In the genomic region with DNA sequence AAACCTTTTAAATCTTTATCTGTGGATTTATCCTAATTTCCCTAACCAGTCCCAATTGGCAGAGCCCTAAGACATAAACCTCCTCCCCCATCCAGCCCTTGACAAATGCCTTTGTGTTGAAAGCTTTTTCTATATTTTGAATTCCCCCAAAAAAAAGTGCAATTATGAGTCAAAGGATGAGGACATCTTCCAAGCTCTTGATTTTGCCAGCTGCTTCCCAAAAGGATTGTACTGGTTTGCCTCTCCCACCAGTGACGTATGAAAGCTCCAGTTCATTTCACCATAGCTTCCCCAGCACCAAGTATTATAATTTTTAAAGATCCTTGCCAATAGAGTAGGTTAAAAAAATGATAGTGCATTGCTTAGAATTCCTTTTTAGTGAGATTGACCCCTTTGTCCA, we compare ENCODE assay signal across 12 cellular contexts. TPM values are rescaled to one million over a fixed set of nuclear protein-coding genes. Genes with fewer than 3 reads are reported as not detected.
DNase-seq lines count a peak whose midpoint lies in the region; ATAC-seq and TF ChIP-seq lines count a peak whose summit lies in the region.
"Had no signal": no experiment of that assay in that cellular context is flagged by ENCODE, and none has a peak within 500 bp of the region (broad histone marks: within the 10 kb centered on the region; RNA-seq: fewer than 3 reads in every experiment).

No MANE protein-coding gene starts in this region.

- DNase-seq in IMR-90 (peak; percentile 90), cardiac fibroblast (ENCODE audit: low read depth in 2 of 2) (peak; percentile 96 to 97), right cardiac atrium (no peak), suprapubic skin (ENCODE audit: low spot score in 2 of 2) (no peak), NCI-H748 (lab: John Stamatoyannopoulos, UW; ENCODE audit: unreplicated experiment) (no peak)
- DNase-seq in activated CD4-positive, alpha-beta T cell treated with anti-CD3 and anti-CD28 coated beads for 48 hours: no peak
- DNase-seq in activated naive CD8-positive, alpha-beta T cell treated with anti-CD3 and anti-CD28 coated beads for 36 hours: no peak
- DNase-seq: activated naive CD8-positive, alpha-beta T cell treated with anti-CD3 and anti-CD28 coated beads, Interleukin-2, amount 10 ng/mL, durations not matched to agents 7 days and 5 days; NCI-H2029; nephron progenitor cell; OCI-M1 had no signal

- H3K36me3 Mint-ChIP-seq in activated naive CD8-positive, alpha-beta T cell treated with anti-CD3 and anti-CD28 coated beads for 36 hours: no peaks in the 10 kb centered on the region
- H3K36me3 Mint-ChIP-seq: activated naive CD8-positive, alpha-beta T cell treated with anti-CD3 and anti-CD28 coated beads, Interleukin-2, amount 10 ng/mL, durations not matched to agents 7 days and 5 days had no signal

- H3K4me1 ChIP-seq in IMR-90 (ENCODE audit: control insufficient read depth, insufficient read depth, low read length) (peaks cover 14% of the 10 kb centered on the region), right cardiac atrium (ENCODE audit: control insufficient read depth, insufficient read depth, low read length) (peaks cover 14% of the 10 kb centered on the region), suprapubic skin (peaks cover 42% of the 10 kb centered on the region)

- intact Hi-C loops in IMR-90 (cut with micrococcal nuclease): loop anchor here (2.0 kb wide), 1 partner anchor 33 kb away; no protein-coding TSS in a partner anchor
- intact Hi-C loops in right cardiac atrium (cut with DNase I): no loop called here

- H3K23ac ChIP-seq in IMR-90 (ENCODE audit: low read depth, low read length): no peak overlapping the region

- no peak overlapping the region for H3K18ac ChIP-seq in IMR-90 (ENCODE audit: low read depth, low read length)

- H2AK9ac ChIP-seq in IMR-90 (replicated peaks; ENCODE audit: low read depth, low read length, poor library complexity): no peak overlapping the region

- no peak overlapping the region for H2AK5ac ChIP-seq in IMR-90 (ENCODE audit: low read depth, low read length)

- no peak overlapping the region for H3K14ac ChIP-seq in IMR-90 (replicated peaks; ENCODE audit: low read depth, low read length)

- H3K4me2 ChIP-seq in IMR-90 (ENCODE audit: low read depth, low read length): no peak overlapping the region

- no peak for TF ChIP-seq RAD21 in IMR-90 (IDR thresholded peaks at IDR 0.05; ENCODE audit: low read length)

- TF ChIP-seq EP300 in suprapubic skin (IDR thresholded peaks at IDR 0.05): no peak

- H4K20me1 ChIP-seq in IMR-90 (ENCODE audit: insufficient read depth, low read length): peaks cover 3% of the 10 kb centered on the region; the same call in 1 of the 2 replicates

- H2BK20ac ChIP-seq in IMR-90 (ENCODE audit: low read depth, low read length): no peak overlapping the region

- H3K9me3 Mint-ChIP-seq in activated naive CD8-positive, alpha-beta T cell treated with anti-CD3 and anti-CD28 coated beads for 36 hours: no peaks in the 10 kb centered on the region
- H3K9me3 Mint-ChIP-seq: activated naive CD8-positive, alpha-beta T cell treated with anti-CD3 and anti-CD28 coated beads, Interleukin-2, amount 10 ng/mL, durations not matched to agents 7 days and 5 days; nephron progenitor cell had no signal

- CTCF ChIA-PET in IMR-90 (lab: Yijun Ruan, JAX): interaction anchor here (0.5 to 1.5 kb wide), 4 partner anchors 9 to 621 kb away, joined by 3 to 5 read pairs (median 3); no protein-coding TSS in a partner anchor

- no peaks in the 10 kb centered on the region for H3K4me1 Mint-ChIP-seq in activated naive CD8-positive, alpha-beta T cell treated with anti-CD3 and anti-CD28 coated beads for 36 hours
- H3K4me1 Mint-ChIP-seq: activated naive CD8-positive, alpha-beta T cell treated with anti-CD3 and anti-CD28 coated beads, Interleukin-2, amount 10 ng/mL, durations not matched to agents 7 days and 5 days had no signal

- ATAC-seq in IMR-90 (ENCODE audit: low read depth) (peak; percentile 65), right cardiac atrium (peak; percentile 44 to 51), GM18873 (IDR thresholded peaks at IDR 0.05; ENCODE audit: low FRiP score, unreplicated experiment) (no peak)

- no peaks in the 10 kb centered on the region for H3K79me1 ChIP-seq in IMR-90 (ENCODE audit: low read depth in 1 of 2, low read length in 2 of 2)

- no peak overlapping the region for H3K4ac ChIP-seq in IMR-90 (ENCODE audit: low read depth, low read length)

- POLR2A ChIA-PET in IMR-90 (lab: Charles Lee; ENCODE audit: unreplicated experiment): no interaction called here

- H3K56ac ChIP-seq in IMR-90 (ENCODE audit: extremely low read depth, insufficient read depth, low read length): no peak overlapping the region

- no peak overlapping the region for H3K9ac ChIP-seq in IMR-90 (ENCODE audit: low read depth, low read length)

- no peak overlapping the region for H4K91ac ChIP-seq in IMR-90 (ENCODE audit: insufficient read depth, low read depth, low read length)

- H2AFZ ChIP-seq in IMR-90 (replicated peaks; ENCODE audit: low read length, poor library complexity): no peak overlapping the region

- H2BK15ac ChIP-seq in IMR-90 (ENCODE audit: low read depth, low read length): no peak overlapping the region

- no peak overlapping the region for H3K27ac Mint-ChIP-seq in activated naive CD8-positive, alpha-beta T cell treated with anti-CD3 and anti-CD28 coated beads for 36 hours
- H3K27ac Mint-ChIP-seq: activated naive CD8-positive, alpha-beta T cell treated with anti-CD3 and anti-CD28 coated beads, Interleukin-2, amount 10 ng/mL, durations not matched to agents 7 days and 5 days; nephron progenitor cell had no signal

- H3K27ac ChIP-seq in IMR-90 (ENCODE audit: insufficient read depth, low read length) (no peak overlapping the region), right cardiac atrium (ENCODE audit: low read length) (peak overlapping the region; percentile 27), suprapubic skin (peak overlapping the region; percentile 65)

- no peak overlapping the region for H4K5ac ChIP-seq in IMR-90 (ENCODE audit: low read depth, low read length)

- no CpG with 5 or more reads among the region's 1 CpG for WGBS in IMR-90 (ENCODE audit: extremely low coverage in 2 of 2, insufficient read length in 1 of 2), 2 experiments
- 19% methylated on average over 1 of the region's 1 CpG for WGBS in right cardiac atrium
- 29% methylated on average over 1 of the region's 1 CpG for WGBS in suprapubic skin

- BruUV-seq in IMR-90 (replicated peaks; lab: Mats Ljungman, UMichigan): no TSS peak

- H3K36me3 ChIP-seq in IMR-90 (ENCODE audit: control insufficient read depth, insufficient read depth, low read length) (peaks cover 25% of the 10 kb centered on the region), suprapubic skin (peaks cover 38% of the 10 kb centered on the region)

- H3K4me3 ChIP-seq in IMR-90 (ENCODE audit: insufficient read depth, low read depth, low read length): no peak overlapping the region
- no peak overlapping the region for H3K4me3 ChIP-seq in cardiac fibroblast (replicated peaks in 1 of 2; ENCODE audit: low read depth in 2 of 2, low read length in 2 of 2)
- no peak overlapping the region for H3K4me3 ChIP-seq in right cardiac atrium (ENCODE audit: low read length)
- H3K4me3 ChIP-seq in suprapubic skin: no peak overlapping the region

- in situ Hi-C loops in IMR-90 (cut with MboI; ENCODE audit: low sequenced_read_pairs): no loop called here

- no peak overlapping the region for H2BK120ac ChIP-seq in IMR-90 (ENCODE audit: low read depth, low read length)

- TF ChIP-seq CTCF in IMR-90 (conservative IDR thresholded peaks at IDR 0.05; ENCODE audit: low read depth, low read length): no peak
- TF ChIP-seq CTCF in cardiac fibroblast (IDR thresholded peaks at IDR 0.05; ENCODE audit: low read depth, low read length): no peak
- TF ChIP-seq CTCF in suprapubic skin (IDR thresholded peaks at IDR 0.05): no peak

- H3K9me3 ChIP-seq in IMR-90 (ENCODE audit: control insufficient read depth, insufficient read depth, low read length): no peaks in the 10 kb centered on the region
- H3K9me3 ChIP-seq in right cardiac atrium (ENCODE audit: control insufficient read depth, low read length): no peaks in the 10 kb centered on the region
- no peaks in the 10 kb centered on the region for H3K9me3 ChIP-seq in suprapubic skin

- no peak overlapping the region for H3K4me3 Mint-ChIP-seq in activated naive CD8-positive, alpha-beta T cell treated with anti-CD3 and anti-CD28 coated beads for 36 hours
- H3K4me3 Mint-ChIP-seq: activated naive CD8-positive, alpha-beta T cell treated with anti-CD3 and anti-CD28 coated beads, Interleukin-2, amount 10 ng/mL, durations not matched to agents 7 days and 5 days; nephron progenitor cell had no signal

- dilution Hi-C loops in IMR-90 (cut with HindIII; ENCODE audit: low sequenced_read_pairs, unreplicated experiment): no loop called here

- peaks cover 7% of the 10 kb centered on the region for H3K9me1 ChIP-seq in IMR-90 (ENCODE audit: insufficient read depth, low read length)

- TF ChIP-seq POLR2A in IMR-90 (IDR thresholded peaks at IDR 0.05; ENCODE audit: low read depth, low read length): no peak
- no peak for TF ChIP-seq POLR2A in suprapubic skin (IDR thresholded peaks at IDR 0.05)

- no peak overlapping the region for H4K8ac ChIP-seq in IMR-90 (ENCODE audit: low read depth in 2 of 2, low read length in 2 of 2)

- no peak overlapping the region for H2BK5ac ChIP-seq in IMR-90 (ENCODE audit: low read depth, low read length, poor library complexity, severe bottlenecking)

- no peaks in the 10 kb centered on the region for H3K27me3 ChIP-seq in IMR-90 (ENCODE audit: control insufficient read depth, insufficient read depth, low read length)
- H3K27me3 ChIP-seq in right cardiac atrium (ENCODE audit: control insufficient read depth, insufficient read depth): no peaks in the 10 kb centered on the region
- H3K27me3 ChIP-seq in suprapubic skin: no peaks in the 10 kb centered on the region

- peaks cover 29% of the 10 kb centered on the region for H3K27me3 Mint-ChIP-seq in activated naive CD8-positive, alpha-beta T cell treated with anti-CD3 and anti-CD28 coated beads for 36 hours

TF ChIP-seq in IMR-90, 13 proteins besides CTCF, POLR2A, EP300 and RAD21 (continues in another document):
- TF ChIP-seq RFX5 (IDR thresholded peaks at IDR 0.05; ENCODE audit: low read depth, low read length): no peak

RNA-seq across cellular contexts. Expression of a gene that starts 39.0 kb away (rescaled TPM):
- total RNA-seq in IMR-90 (2012; rRNA removed): 9.7 and 9.9 TPM in 2 replicates
- polyA plus RNA-seq in IMR-90 (2012; rRNA removed): 37.2 and 40.2 TPM in 2 replicates
- polyA plus RNA-seq in IMR-90 (2012; cell fraction: cytosol; rRNA removed): 25.7 and 34.3 TPM in 2 replicates
- 30.5 and 36.1 TPM in 2 replicates for polyA plus RNA-seq in IMR-90 (2012; cell fraction: nucleus; rRNA removed; ENCODE audit: low replicate concordance)
- 10 to 100 TPM; 28.1 to 45.2 (median 34.7) TPM for total RNA-seq in right cardiac atrium
- 19.5 TPM for polyA plus RNA-seq in right cardiac atrium
- 10 to 100 TPM; 30.3 to 53.3 (median 47.3) TPM for total RNA-seq in suprapubic skin
- total RNA-seq in activated naive CD8-positive, alpha-beta T cell treated with anti-CD3 and anti-CD28 coated beads for 36 hours: under 1 TPM; 0.12 to 0.31 TPM

RNA-seq across cellular contexts. Expression of a gene that starts 59.7 kb away (rescaled TPM):
- not detected in 2 replicates for total RNA-seq in IMR-90 (2012; rRNA removed)
- not detected in 2 replicates for polyA plus RNA-seq in IMR-90 (2012; rRNA removed)
- not detected in 2 replicates for polyA plus RNA-seq in IMR-90 (2012; cell fraction: cytosol; rRNA removed)
- polyA plus RNA-seq in IMR-90 (2012; cell fraction: nucleus; rRNA removed; ENCODE audit: low replicate concordance): not detected in 2 replicates
- not detected for total RNA-seq in right cardiac atrium
- polyA plus RNA-seq in right cardiac atrium: not detected
- not detected for total RNA-seq in suprapubic skin
- total RNA-seq in activated naive CD8-positive, alpha-beta T cell treated with anti-CD3 and anti-CD28 coated beads for 36 hours: not detected
- total RNA-seq: activated naive CD8-positive, alpha-beta T cell treated with anti-CD3 and anti-CD28 coated beads, Interleukin-2, amount 10 ng/mL, durations not matched to agents 7 days and 5 days had no signal

Comparison
In these comparisons a context has a peak if more than half of its experiments do, and no peak if none do; other contexts are left out.
1. DNase-seq: peak in IMR-90 (single experiment) and cardiac fibroblast (2 of 2); none in right cardiac atrium (0 of 3), suprapubic skin (0 of 2), NCI-H748 (single experiment), activated CD4-positive, alpha-beta T cell treated with anti-CD3 and anti-CD28 coated beads for 48 hours (single experiment) and activated naive CD8-positive, alpha-beta T cell treated with anti-CD3 and anti-CD28 coated beads for 36 hours (single experiment).